23 cellular contexts compared by ENCODE assay signal in genomic region chr3:54283470-54283869, GRCh38.
"Had no signal": no experiment of that assay in that cellular context is flagged by ENCODE, and none has a peak within 500 bp of the region (broad histone marks: within the 10 kb centered on the region; RNA-seq: fewer than 3 reads in every experiment).

No MANE protein-coding gene starts in this region.

- H3K36me3 Mint-ChIP-seq: naive thymus-derived CD8-positive, alpha-beta T cell; stimulated activated naive B cell treated with anti-CD40 and anti-IgM and Interleukin-4, amounts not matched to agents 10 μg/mL and 1 μg/mL and 100 μg/mL, for 72 hours had no signal

- H3K9me3 ChIP-seq: esophagus muscularis mucosa, lower lobe of right lung, prostate gland, right lobe of liver, thoracic aorta, upper lobe of right lung, uterus had no signal

- H3K27ac Mint-ChIP-seq: dendritic cell treated with granulocyte-macrophage colony-stimulating factor and Interleukin-4, amounts not matched to agents 40 ng/mL and 50 ng/mL, for 4 days; endodermal cell; naive thymus-derived CD8-positive, alpha-beta T cell; nephron progenitor cell; stimulated activated naive B cell treated with anti-CD40 and anti-IgM and Interleukin-4, amounts not matched to agents 10 μg/mL and 1 μg/mL and 100 μg/mL, for 72 hours; stimulated activated naive CD8-positive, alpha-beta T cell treated with anti-CD3 and anti-CD28 coated beads, Interleukin-15, Interleukin-2, amounts not matched to agents 100 ng/mL and 50 ng/mL, for 24 hours had no signal

- H3K4me3 ChIP-seq: esophagus muscularis mucosa, hepatocyte, left lung, lower lobe of right lung, prostate gland, right lobe of liver, thoracic aorta, tibial nerve, upper lobe of right lung, uterus had no signal

- H3K4me1 ChIP-seq: esophagus muscularis mucosa, left lung, lower lobe of right lung, prostate gland, right lobe of liver, tibial nerve, upper lobe of right lung, uterus had no signal

- ATAC-seq: left lung; lower lobe of right lung; naive thymus-derived CD8-positive, alpha-beta T cell; stimulated activated naive B cell treated with anti-CD40 and anti-IgM and Interleukin-4, amounts not matched to agents 10 μg/mL and 1 μg/mL and 100 μg/mL, for 72 hours; upper lobe of right lung had no signal

- H3K27ac ChIP-seq: epithelial cell of prostate, esophagus muscularis mucosa, hepatocyte, left lung, lower lobe of right lung, prostate gland, right lobe of liver, thoracic aorta, tibial nerve, upper lobe of right lung, uterus had no signal

- H3K27me3 ChIP-seq: hepatocyte, right lobe of liver, tibial nerve, upper lobe of right lung, uterus had no signal

- H3K4me3 Mint-ChIP-seq: dendritic cell treated with granulocyte-macrophage colony-stimulating factor and Interleukin-4, amounts not matched to agents 40 ng/mL and 50 ng/mL, for 4 days; endodermal cell; naive thymus-derived CD8-positive, alpha-beta T cell; nephron progenitor cell; stimulated activated naive B cell treated with anti-CD40 and anti-IgM and Interleukin-4, amounts not matched to agents 10 μg/mL and 1 μg/mL and 100 μg/mL, for 72 hours; stimulated activated naive CD8-positive, alpha-beta T cell treated with anti-CD3 and anti-CD28 coated beads, Interleukin-15, Interleukin-2, amounts not matched to agents 100 ng/mL and 50 ng/mL, for 24 hours had no signal

- H3K9me3 Mint-ChIP-seq: stimulated activated naive CD8-positive, alpha-beta T cell treated with anti-CD3 and anti-CD28 coated beads, Interleukin-15, Interleukin-2, amounts not matched to agents 100 ng/mL and 50 ng/mL, for 24 hours had no signal

- DNase-seq: effector CD8-positive, alpha-beta T cell; endodermal cell; kidney; left lung; lower lobe of right lung; naive thymus-derived CD8-positive, alpha-beta T cell; nephron progenitor cell; nucleus accumbens; right lobe of liver; small intestine; stimulated activated CD4-positive, alpha-beta T cell treated with anti-CD3 and anti-CD28 coated beads, Interleukin-15, amount 100 ng/mL, for 24 hours; stimulated activated CD4-positive, alpha-beta T cell treated with anti-CD3 and anti-CD28 coated beads, Interleukin-2, amount 100 ng/mL, for 48 hours; stimulated activated naive B cell treated with anti-CD40 and anti-IgM and Interleukin-4, amounts not matched to agents 10 μg/mL and 1 μg/mL and 100 μg/mL, for 72 hours; upper lobe of right lung; uterus had no signal

- H3K4me1 Mint-ChIP-seq: endodermal cell; naive thymus-derived CD8-positive, alpha-beta T cell; nephron progenitor cell; stimulated activated naive B cell treated with anti-CD40 and anti-IgM and Interleukin-4, amounts not matched to agents 10 μg/mL and 1 μg/mL and 100 μg/mL, for 72 hours had no signal

- H3K36me3 ChIP-seq: esophagus muscularis mucosa, left lung, lower lobe of right lung, prostate gland, right lobe of liver, thoracic aorta, tibial nerve, upper lobe of right lung, uterus had no signal
